Comparison of ENCODE assay signal across 7 cellular contexts in genomic region chr16:46972429-46972970, GRCh38. TPM values are rescaled to one million over a fixed set of nuclear protein-coding genes. Genes with fewer than 3 reads are reported as not detected.
A peak's percentile ranks its signal among the peaks of the same experiment; 100 is the strongest.
DNase-seq lines count a peak whose midpoint lies in the region; ATAC-seq, FAIRE-seq and TF ChIP-seq lines count a peak whose summit lies in the region.

No MANE protein-coding gene starts in this region.

- H3K9ac ChIP-seq in PC-3 (ENCODE audit: low read length), result peak overlapping the region; percentile 88

- peak overlapping the region; percentile 77 for H3K4me3 Mint-ChIP-seq in chondrocyte (ENCODE audit: unreplicated experiment)

- BruUV-seq in PC-3 (replicated peaks; lab: Mats Ljungman, UMichigan), result TSS peak; percentile 59

- intact Hi-C loops in PC-3 (cut with micrococcal nuclease), result no loop called here

- H3K4me3 ChIP-seq in HFF-Myc (replicated peaks; ENCODE audit: low read depth, low read length) (peak overlapping the region; percentile 85), PC-3 (ENCODE audit: low read length) (peak overlapping the region; percentile 87)

- H3K79me2 ChIP-seq in PC-3 (ENCODE audit: low read length), result peaks cover 65% of the 10 kb centered on the region

- H3K27ac Mint-ChIP-seq in chondrocyte (ENCODE audit: unreplicated experiment), result peak overlapping the region; percentile 94

- H3K27me3 ChIP-seq in PC-3 (ENCODE audit: low read length), result no peaks in the 10 kb centered on the region

- H4K20me1 ChIP-seq in PC-3 (ENCODE audit: low read length), result peaks cover 21% of the 10 kb centered on the region; the same call in 1 of the 2 replicates

- peaks cover 11% of the 10 kb centered on the region for H3K36me3 Mint-ChIP-seq in chondrocyte (ENCODE audit: low read depth)

- peaks cover 32% of the 10 kb centered on the region for H3K4me1 Mint-ChIP-seq in chondrocyte (ENCODE audit: low read depth)

- no peaks in the 10 kb centered on the region for H3K27me3 Mint-ChIP-seq in chondrocyte (ENCODE audit: low read depth)

- no peak for TF ChIP-seq CTCF in HFF-Myc (IDR thresholded peaks at IDR 0.05; ENCODE audit: low read depth, low read length, missing control alignments)
- TF ChIP-seq CTCF in PC-3 (conservative IDR thresholded peaks at IDR 0.05; ENCODE audit: low read depth, low read length), result no peak
- no peak for TF ChIP-seq CTCF in chondrocyte (IDR thresholded peaks at IDR 0.05)

- H3K27ac ChIP-seq in PC-3 (ENCODE audit: low read length), result peak overlapping the region; percentile 52

- peak overlapping the region; percentile 38 for H2AFZ ChIP-seq in PC-3 (ENCODE audit: low read length)

- H3F3A ChIP-seq in PC-3 (ENCODE audit: low read length, unreplicated experiment), result no peaks in the 10 kb centered on the region

- no peak for FAIRE-seq in urothelium cell line (lab: Jason Lieb, UNC)

- H3K9me2 ChIP-seq in PC-3 (replicated peaks; ENCODE audit: low read length), result no peaks in the 10 kb centered on the region

- CTCF ChIA-PET in PC-3 (lab: Charles Lee), result no interaction called here

- peak; percentile 57 for DNase-seq in ELR (ENCODE audit: low read depth)
- DNase-seq in HFF-Myc (ENCODE audit: extremely low read depth, low read depth), result no peak
- peak; percentile 30 for DNase-seq in PC-3
- no peak for DNase-seq in chondrocyte (ENCODE audit: low spot score)
- DNase-seq in medulla oblongata (ENCODE audit: extremely low spot score), result peak; percentile 12
- peak; percentile 54 for DNase-seq in urothelium cell line (ENCODE audit: low spot score)

- peaks cover 34% of the 10 kb centered on the region for H3K4me1 ChIP-seq in PC-3 (ENCODE audit: insufficient read depth, low read length)

- POLR2A ChIA-PET in PC-3 (lab: Charles Lee; ENCODE audit: unreplicated experiment), result no interaction called here

- ATAC-seq in PC-3, result peak; percentile 30
- no peak for ATAC-seq in HG03196 (IDR thresholded peaks at IDR 0.05; ENCODE audit: unreplicated experiment)

- H3K9me3 Mint-ChIP-seq in chondrocyte (ENCODE audit: low read depth), result no peaks in the 10 kb centered on the region

- H3K36me3 ChIP-seq in PC-3 (ENCODE audit: low read depth, low read length), result peaks cover 28% of the 10 kb centered on the region

- peak overlapping the region; percentile 97 for H3K4me2 ChIP-seq in PC-3 (ENCODE audit: low read length)

- H3K9me3 ChIP-seq in PC-3 (ENCODE audit: low read length), result no peaks in the 10 kb centered on the region

RNA-seq across cellular contexts. Expression of gene DNAJA2, which starts 1.0 kb away (rescaled TPM):
- total RNA-seq in PC-3 (2014; rRNA removed) (44.5 and 57.0 TPM in 2 replicates), chondrocyte (43.1 to 54.4 TPM (median 44.6 TPM) in 3 replicates)

Comparison
In these comparisons a context has a peak if more than half of its experiments do, and no peak if none do; other contexts are left out.
1. DNase-seq: peak in ELR (single experiment), PC-3 (single experiment), medulla oblongata (single experiment) and urothelium cell line (single experiment); none in HFF-Myc (single experiment) and chondrocyte (single experiment).